Comparison of ENCODE assay signal across 28 cellular contexts in the genomic region with DNA sequence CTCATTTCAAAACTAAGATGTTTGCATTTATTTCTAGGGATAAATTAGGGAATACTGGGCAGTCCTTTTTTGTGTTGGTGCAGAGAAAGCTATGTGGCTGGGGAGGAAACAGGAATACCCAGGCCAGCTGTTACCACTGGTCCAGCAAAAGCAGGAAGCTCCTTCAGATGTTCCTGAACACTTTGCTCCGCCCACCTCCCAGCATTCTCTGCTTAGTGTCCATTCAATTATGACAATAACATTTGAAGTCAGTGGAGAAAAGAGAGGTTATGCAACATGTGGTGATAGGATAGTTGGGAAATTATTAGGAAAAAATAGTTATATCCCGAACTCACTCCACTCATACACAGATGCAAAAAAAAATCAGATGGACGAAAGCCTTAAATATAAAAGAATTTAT. TPM values are rescaled to one million over a fixed set of nuclear protein-coding genes. Genes with fewer than 3 reads are reported as not detected.
DNase-seq lines count a peak whose midpoint lies in the region; ATAC-seq, FAIRE-seq and TF ChIP-seq lines count a peak whose summit lies in the region.
"Had no signal": no experiment of that assay in that cellular context is flagged by ENCODE, and none has a peak within 500 bp of the region (broad histone marks: within the 10 kb centered on the region; RNA-seq: fewer than 3 reads in every experiment).

No MANE protein-coding gene starts in this region.

- H3K4ac ChIP-seq in neuronal stem cell (ENCODE audit: low read length): no peak overlapping the region

- H3F3A ChIP-seq in SK-N-SH (replicated peaks; ENCODE audit: insufficient read depth): no peaks in the 10 kb centered on the region

- H4K20me1 ChIP-seq in SK-N-SH (ENCODE audit: insufficient read depth): no peaks in the 10 kb centered on the region

- H3K9ac ChIP-seq in SK-N-SH: no peak overlapping the region
- no peak overlapping the region for H3K9ac ChIP-seq in colonic mucosa (ENCODE audit: low read depth in 2 of 2, low read length in 2 of 2)
- no peak overlapping the region for H3K9ac ChIP-seq in neuronal stem cell (ENCODE audit: low read depth, low read length, poor library complexity)
- H3K9ac ChIP-seq: parathyroid adenoma had no signal

- H3K18ac ChIP-seq in neuronal stem cell (ENCODE audit: low read length): no peak overlapping the region

- TF ChIP-seq EP300 in SK-N-SH (IDR thresholded peaks at IDR 0.05; ENCODE audit: borderline replicate concordance in 1 of 2, low read depth in 1 of 2, low read length in 1 of 2): no peak

- H3K27ac ChIP-seq in SK-N-SH (ENCODE audit: low read depth in 2 of 2, low read length in 1 of 2) (no peak overlapping the region), colonic mucosa (no peak overlapping the region), neuronal stem cell (replicated peaks; ENCODE audit: low read length) (no peak overlapping the region), small intestine (ENCODE audit: low read depth in 1 of 2, low read length in 1 of 2) (no peak overlapping the region)
- H3K27ac ChIP-seq: esophagus muscularis mucosa, parathyroid adenoma, SK-N-MC, suprapubic skin had no signal

- TF ChIP-seq RAD21 in SK-N-SH (IDR thresholded peaks at IDR 0.05; ENCODE audit: low read length): no peak

- no peak overlapping the region for H2BK12ac ChIP-seq in neuronal stem cell (ENCODE audit: low read length)

- no peak for DNase-seq in SK-N-SH
- peak; percentile 30 for DNase-seq in NB4 (ENCODE audit: low read depth)
- DNase-seq in colonic mucosa: peak; percentile 52
- no peak for DNase-seq in neuronal stem cell (ENCODE audit: low spot score)
- DNase-seq in stimulated activated naive CD8-positive, alpha-beta T cell treated with anti-CD3 and anti-CD28 coated beads, Interleukin-15, Interleukin-2, amounts not matched to agents 100 U/mL and 50 U/mL, for 24 hours: no peak
- no peak for DNase-seq in small intestine
- DNase-seq: activated CD4-positive, alpha-beta T cell treated with anti-CD3 and anti-CD28 coated beads, Interleukin-2, amount 50 U/mL, for 48 hours; activated CD4-positive, CD25-positive, alpha-beta regulatory T cell treated with anti-CD3 and anti-CD28 coated beads, Interleukin-2, amount 50 U/mL, for 72 hours; activated T-cell treated with anti-CD3 and anti-CD28 coated beads, Interleukin-2, amount 50 U/mL, for 72 hours; DND-41; GOT3; hypothalamus; NCI-H1105 treated with DMSO at 0.1 percent for 48 hours; NCI-H1930; NCI-H526; retina; stimulated activated naive CD4-positive, alpha-beta T cell had no signal

- no peak overlapping the region for H4K8ac ChIP-seq in neuronal stem cell (ENCODE audit: low read depth, low read length)

- no peak for FAIRE-seq in small intestine (lab: Jason Lieb, UNC)
- FAIRE-seq: A204.1 had no signal

- no peaks in the 10 kb centered on the region for H3K9me2 ChIP-seq in SK-N-SH

- POLR2A ChIA-PET in SK-N-SH (lab: Yijun Ruan, JAX): interaction anchor here (0.6 kb wide), 1 partner anchor 48 kb away, joined by 4 read pairs; no protein-coding TSS in a partner anchor

- H3K27me3 ChIP-seq in SK-N-SH (ENCODE audit: insufficient read depth) (peaks cover 4% of the 10 kb centered on the region; the same call in 1 of the 2 replicates), colonic mucosa (no peaks in the 10 kb centered on the region), neuronal stem cell (ENCODE audit: control insufficient read depth in 3 of 3, insufficient read depth in 3 of 3, low read depth in 1 of 3, low read length in 3 of 3) (peaks cover 0 to 10% (median 0%) of the 10 kb centered on the region in 3 experiments), small intestine (ENCODE audit: control insufficient read depth in 2 of 2, insufficient read depth in 2 of 2, low read length in 2 of 2) (no peaks in the 10 kb centered on the region)
- H3K27me3 ChIP-seq: esophagus muscularis mucosa, suprapubic skin had no signal

- intact Hi-C loops in colonic mucosa (cut with DNase I): no loop called here

- no peaks in the 10 kb centered on the region for H3K79me2 ChIP-seq in SK-N-SH (ENCODE audit: insufficient read depth)
- H3K79me2 ChIP-seq: parathyroid adenoma had no signal

- no peaks in the 10 kb centered on the region for H3K9me3 ChIP-seq in SK-N-SH
- H3K9me3 ChIP-seq in colonic mucosa: no peaks in the 10 kb centered on the region
- H3K9me3 ChIP-seq in neuronal stem cell (replicated peaks in 1 of 2; ENCODE audit: control insufficient read depth in 2 of 2, insufficient read depth in 1 of 2, low read depth in 1 of 2, low read length in 2 of 2): no peaks in the 10 kb centered on the region
- no peaks in the 10 kb centered on the region for H3K9me3 ChIP-seq in small intestine (ENCODE audit: control insufficient read depth, low read depth)
- H3K9me3 ChIP-seq: esophagus muscularis mucosa, suprapubic skin had no signal

- H3K4me2 ChIP-seq in SK-N-SH (no peak overlapping the region), neuronal stem cell (ENCODE audit: insufficient read depth, low read length, poor library complexity, severe bottlenecking) (no peak overlapping the region)
- H3K4me2 ChIP-seq: smooth muscle cell had no signal

- CTCF ChIA-PET in SK-N-SH (lab: Yijun Ruan, JAX): no interaction called here

- H2AK5ac ChIP-seq in neuronal stem cell (ENCODE audit: low read depth, low read length): no peak overlapping the region

- no peak overlapping the region for H2BK15ac ChIP-seq in neuronal stem cell (ENCODE audit: low read length)

- H3K36me3 ChIP-seq in SK-N-SH (replicated peaks in 1 of 2; ENCODE audit: control insufficient read depth in 1 of 2, insufficient read depth in 2 of 2, low read length in 1 of 2) (no peaks in the 10 kb centered on the region), colonic mucosa (no peaks in the 10 kb centered on the region), neuronal stem cell (replicated peaks in 1 of 2; ENCODE audit: control insufficient read depth in 2 of 2, insufficient read depth in 2 of 2, low read length in 2 of 2) (no peaks in the 10 kb centered on the region), small intestine (ENCODE audit: control insufficient read depth in 2 of 2, insufficient read depth in 2 of 2, low read length in 2 of 2) (no peaks in the 10 kb centered on the region)
- H3K36me3 ChIP-seq: esophagus muscularis mucosa, suprapubic skin had no signal

- H3K4me3 ChIP-seq in SK-N-SH (ENCODE audit: low read depth in 2 of 2, low read length in 1 of 2) (no peak overlapping the region), NB4 (ENCODE audit: low read depth, low read length) (no peak overlapping the region), colonic mucosa (no peak overlapping the region), neuronal stem cell (ENCODE audit: low read length in 2 of 2) (no peak overlapping the region), small intestine (ENCODE audit: low read depth in 1 of 2, low read length in 2 of 2) (no peak overlapping the region)
- H3K4me3 ChIP-seq: esophagus muscularis mucosa, SK-N-MC, smooth muscle cell, suprapubic skin had no signal

- 82% methylated on average over 3 of the region's 3 CpGs for WGBS in SK-N-SH (ENCODE audit: low lambda C conversion rate)
- no CpG with 5 or more reads among the region's 3 CpGs for WGBS in neuronal stem cell (ENCODE audit: extremely low coverage in 2 of 2, insufficient read length in 2 of 2, insufficient replicate concordance in 1 of 2), 2 donors
- 90 to 93% (median 91%) methylated on average over 3 of the region's 3 CpGs for WGBS in small intestine, 3 donors

- H3K23ac ChIP-seq in neuronal stem cell (ENCODE audit: low read depth, low read length, poor library complexity): no peak overlapping the region

- H2BK5ac ChIP-seq in neuronal stem cell (ENCODE audit: low read length): no peak overlapping the region

- no peak overlapping the region for H4K91ac ChIP-seq in neuronal stem cell (ENCODE audit: low read depth, low read length, poor library complexity)

- no peaks in the 10 kb centered on the region for H3K79me1 ChIP-seq in neuronal stem cell (ENCODE audit: low read depth, low read length)

- H2BK120ac ChIP-seq in neuronal stem cell (ENCODE audit: low read depth, low read length): no peak overlapping the region

- ATAC-seq in SK-N-SH treated with all-trans-retinoic acid at 6 μM for 48 hours: no peak
- ATAC-seq in stimulated activated naive CD8-positive, alpha-beta T cell treated with anti-CD3 and anti-CD28 coated beads, Interleukin-15, Interleukin-2, amounts not matched to agents 100 U/mL and 50 U/mL, for 24 hours: no peak
- ATAC-seq in HG03571 (IDR thresholded peaks at IDR 0.05; ENCODE audit: unreplicated experiment): no peak
- ATAC-seq: activated T-cell treated with anti-CD3 and anti-CD28 coated beads, Interleukin-2, amount 50 U/mL, for 72 hours; left colon had no signal

- H3K4me1 ChIP-seq in SK-N-SH (ENCODE audit: control insufficient read depth in 1 of 2, insufficient read depth in 2 of 2, low read depth in 1 of 2, low read length in 1 of 2) (no peaks in the 10 kb centered on the region), colonic mucosa (no peaks in the 10 kb centered on the region), neuronal stem cell (ENCODE audit: control insufficient read depth in 2 of 2, insufficient read depth in 1 of 2, low read depth in 1 of 2, low read length in 2 of 2) (no peaks in the 10 kb centered on the region), small intestine (ENCODE audit: control insufficient read depth in 2 of 2, insufficient read depth in 1 of 2, low read depth in 1 of 2, low read length in 1 of 2) (no peaks in the 10 kb centered on the region)
- H3K4me1 ChIP-seq: esophagus muscularis mucosa, parathyroid adenoma, suprapubic skin had no signal

- TF ChIP-seq CTCF in SK-N-SH (IDR thresholded peaks at IDR 0.05) (no peak), NB4 (IDR thresholded peaks at IDR 0.05; ENCODE audit: low read depth, low read length) (no peak), colonic mucosa (IDR thresholded peaks at IDR 0.05) (no peak)

- TF ChIP-seq POLR2A in NB4 (IDR thresholded peaks at IDR 0.05; ENCODE audit: extremely low read depth, insufficient read length): no peak

- H3K14ac ChIP-seq in neuronal stem cell (ENCODE audit: low read length): no peak overlapping the region

- H2AFZ ChIP-seq in SK-N-SH (ENCODE audit: low read depth) (peak overlapping the region; percentile 68; the same call in 1 of the 2 replicates), neuronal stem cell (ENCODE audit: low read length) (peak overlapping the region; percentile 33)
- H2AFZ ChIP-seq: parathyroid adenoma had no signal

TF ChIP-seq in SK-N-SH treated with all-trans-retinoic acid at 6 μM for 48 hours, 23 proteins besides CTCF, POLR2A, EP300 and RAD21 (continues in another document):
- TF ChIP-seq ZFP30 (CRISPR knock-in tag; IDR thresholded peaks at IDR 0.05): no peak

RNA-seq across cellular contexts. Expression of gene ARPC2, which starts 22.1 kb away (rescaled TPM):
- polyA plus RNA-seq in SK-N-SH (2012; rRNA removed) (319 and 387 TPM in 2 replicates), small intestine (100 to 1,000 TPM; 251 to 300 (median 288) TPM)
- 392 and 457 TPM in 2 replicates for polyA plus RNA-seq in SK-N-SH (2012; cell fraction: cytosol; rRNA removed)
- 156 and 201 TPM in 2 replicates for polyA plus RNA-seq in SK-N-SH (2012; cell fraction: nucleus; rRNA removed)
- 100 to 1,000 TPM; 282 to 346 TPM for total RNA-seq in colonic mucosa
- polyA plus RNA-seq in neuronal stem cell (2013, experiment 1 of 2): 208 TPM
- 206 TPM for polyA plus RNA-seq in neuronal stem cell (2013, experiment 2 of 2)

RNA-seq across cellular contexts. Expression of gene CXCR1, which starts 28.1 kb away (rescaled TPM):
- polyA plus RNA-seq in SK-N-SH (2012; rRNA removed) (not detected in 2 replicates), small intestine (under 1 TPM in 2 of 3 donors, not detected in 1; 0.03 to 0.22 TPM)
- not detected in 2 replicates for polyA plus RNA-seq in SK-N-SH (2012; cell fraction: cytosol; rRNA removed)
- not detected in 2 replicates for polyA plus RNA-seq in SK-N-SH (2012; cell fraction: nucleus; rRNA removed)
- under 1 TPM in 1 of 2 donors, not detected in 1; 0.13 TPM for total RNA-seq in colonic mucosa
- not detected for polyA plus RNA-seq in neuronal stem cell (2013, experiment 1 of 2)
- polyA plus RNA-seq in neuronal stem cell (2013, experiment 2 of 2): not detected
- total RNA-seq: activated T-cell treated with anti-CD3 and anti-CD28 coated beads, Interleukin-2, amount 50 U/mL, for 72 hours; neural crest cell; RPMI7951; smooth muscle cell had no signal
- polyA plus RNA-seq: smooth muscle cell had no signal

Comparison
In these comparisons a context has a peak if more than half of its experiments do, and no peak if none do; other contexts are left out.
1. DNase-seq: peak in NB4 (single experiment) and colonic mucosa (single experiment); none in SK-N-SH (single experiment), neuronal stem cell (single experiment), stimulated activated naive CD8-positive, alpha-beta T cell treated with anti-CD3 and anti-CD28 coated beads, Interleukin-15, Interleukin-2, amounts not matched to agents 100 U/mL and 50 U/mL, for 24 hours (single experiment) and small intestine (single experiment).